In genomic region chr3:179098388-179099077, GRCh38 we compare ENCODE assay signal across 1 cellular context.
TF ChIP-seq lines count a peak whose summit lies in the region.

No MANE protein-coding gene starts in this region.

TF ChIP-seq in K562, 482 proteins besides CTCF, POLR2A, EP300 and RAD21 (continued from another document and continues in another):
- TF ChIP-seq PBX2 (CRISPR knock-in tag; IDR thresholded peaks at IDR 0.05; ENCODE audit: low read depth) (no peak), PBX2 (tag; conservative IDR thresholded peaks at IDR 0.05; ENCODE audit: low read depth) (peak; percentile 70), TCF7 (IDR thresholded peaks at IDR 0.05; ENCODE audit: borderline replicate concordance) (no peak), ESRRA (IDR thresholded peaks at IDR 0.05; ENCODE audit: borderline replicate concordance, low read depth) (no peak), ZNF717 (CRISPR knock-in tag; IDR thresholded peaks at IDR 0.05) (no peak), ZNF444 (CRISPR knock-in tag; IDR thresholded peaks at IDR 0.05) (no peak), THRA (IDR thresholded peaks at IDR 0.05) (no peak), ZNF699 (CRISPR knock-in tag; IDR thresholded peaks at IDR 0.05; ENCODE audit: insufficient replicate concordance) (no peak), CBX1 (IDR thresholded peaks at IDR 0.05; ENCODE audit: low read depth) (no peak), FOSL1 (tag; conservative IDR thresholded peaks at IDR 0.05) (peak; percentile 88), ZBTB11 (CRISPR knock-in tag; IDR thresholded peaks at IDR 0.05) (no peak), SNAPC5 (CRISPR knock-in tag; IDR thresholded peaks at IDR 0.05) (no peak), EHMT2 (IDR thresholded peaks at IDR 0.05) (peak; percentile 34; the same call in 1 of the 2 replicates), GABPB2 (CRISPR knock-in tag; conservative IDR thresholded peaks at IDR 0.05) (no peak), POLR3G (IDR thresholded peaks at IDR 0.05; ENCODE audit: extremely low read depth, insufficient read length, insufficient replicate concordance) (no peak), ATF6 (CRISPR knock-in tag; IDR thresholded peaks at IDR 0.05) (no peak), NFE2L1 (tag; IDR thresholded peaks at IDR 0.05; ENCODE audit: borderline replicate concordance, low read depth) (no peak), ZNF146 (CRISPR knock-in tag; IDR thresholded peaks at IDR 0.05; ENCODE audit: unreplicated experiment) (no peak), MAZ (CRISPR knock-in tag; conservative IDR thresholded peaks at IDR 0.05 in 1 of 2, IDR thresholded peaks at IDR 0.05 in 1 of 2) (no peak), ZNF143 (CRISPR knock-in tag; IDR thresholded peaks at IDR 0.05) (no peak), ZNF197 (CRISPR knock-in tag; IDR thresholded peaks at IDR 0.05; ENCODE audit: low read depth) (no peak), POLR2G (IDR thresholded peaks at IDR 0.05; ENCODE audit: low read depth, low read length) (no peak), POLR2AphosphoS2 (IDR thresholded peaks at IDR 0.05; ENCODE audit: low read length) (no peak), GTF2E2 (tag; IDR thresholded peaks at IDR 0.05) (no peak), TFE3 (CRISPR knock-in tag; IDR thresholded peaks at IDR 0.05) (no peak), COPS2 (conservative IDR thresholded peaks at IDR 0.05) (no peak), ZNF398 (CRISPR knock-in tag; IDR thresholded peaks at IDR 0.05) (no peak), ZBTB5 (IDR thresholded peaks at IDR 0.05) (no peak), SRF (CRISPR knock-in tag; IDR thresholded peaks at IDR 0.05) (peak in 1 of 2 experiments; percentile 86; a peak in 2 of 4 replicates), HBP1 (CRISPR knock-in tag; IDR thresholded peaks at IDR 0.05) (no peak), ELK1 (CRISPR knock-in tag; IDR thresholded peaks at IDR 0.05) (no peak), ZNF253 (CRISPR knock-in tag; conservative IDR thresholded peaks at IDR 0.05) (no peak), ZMIZ1 (IDR thresholded peaks at IDR 0.05; ENCODE audit: low read depth in 2 of 2, low read length in 2 of 2) (no peak)
